In the genomic region with DNA sequence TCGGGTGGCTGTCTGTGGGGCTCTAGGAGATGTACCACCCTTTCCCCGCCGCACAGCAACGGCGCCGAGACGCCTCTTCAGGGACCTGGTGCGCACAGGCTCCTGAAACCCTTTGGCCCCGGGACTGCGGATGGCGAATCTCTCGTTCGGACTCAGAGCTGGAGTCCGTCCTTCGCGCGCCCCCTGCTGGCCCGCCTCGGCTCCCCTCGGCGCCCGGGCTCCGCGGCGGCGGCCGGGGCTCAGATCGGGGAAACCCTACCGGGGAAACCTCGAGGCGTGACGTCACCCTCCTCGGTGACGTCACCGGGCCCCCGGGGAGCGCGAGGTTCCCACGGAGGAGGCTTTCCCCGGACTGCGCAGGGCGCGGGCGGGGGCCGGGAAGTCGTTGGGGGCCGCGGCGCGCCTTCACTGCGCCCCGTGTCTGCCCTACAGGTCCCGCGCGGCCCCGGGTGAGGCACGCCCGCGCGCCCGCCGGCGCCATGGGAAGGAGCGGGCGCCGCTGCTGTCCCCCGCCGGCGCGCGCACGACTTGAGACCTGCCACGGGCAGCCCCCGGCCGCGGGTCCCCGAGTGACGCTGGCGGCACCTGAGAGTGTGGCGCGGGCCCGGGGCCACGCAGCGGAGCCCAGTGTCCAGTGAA, we compare ENCODE assay signal across 8 cellular contexts. TPM values are rescaled to one million over a fixed set of nuclear protein-coding genes. Genes with fewer than 3 reads are reported as not detected.
A peak's percentile ranks its signal among the peaks of the same experiment; 100 is the strongest.
DNase-seq lines count a peak whose midpoint lies in the region; ATAC-seq and TF ChIP-seq lines count a peak whose summit lies in the region.

No MANE protein-coding gene starts in this region.

- ATAC-seq in GM18870 (IDR thresholded peaks at IDR 0.05; ENCODE audit: unreplicated experiment) (peak; percentile 18), HG03108 (IDR thresholded peaks at IDR 0.05; ENCODE audit: unreplicated experiment) (peak; percentile 46)

- DNase-seq in AG09309 (ENCODE audit: low read depth) (no peak), NCI-H2227 treated with DMSO at 0.1 percent for 48 hours (lab: John Stamatoyannopoulos, UW) (peak; percentile 68), cerebellum (ENCODE audit: low spot score) (peak; percentile 90), kidney glomerular epithelial cell (lab: John Stamatoyannopoulos, UW) (peak; percentile 68)
- peak; percentile 92 for DNase-seq in activated CD4-positive, alpha-beta T cell treated with anti-CD3 and anti-CD28 coated beads for 24 hours (ENCODE audit: low read depth in 2 of 2)
- DNase-seq in stimulated activated CD4-positive, alpha-beta T cell treated with anti-CD3 and anti-CD28 coated beads, Interleukin-15, amount 100 ng/mL, for 48 hours (ENCODE audit: low read depth in 2 of 2) = peak; percentile 79 to 88

- peak; percentile 64 for TF ChIP-seq CTCF in AG09309 (IDR thresholded peaks at IDR 0.05; ENCODE audit: control insufficient read depth, insufficient read depth, low read depth, low read length, missing control alignments)

- H3K4me3 ChIP-seq in AG09309 (ENCODE audit: control insufficient read depth, low read depth, low read length) = peak overlapping the region; percentile 36

RNA-seq across cellular contexts. Expression of a gene that starts 7.9 kb away (rescaled TPM):
- 5.9 TPM for total RNA-seq in cerebellum

RNA-seq across cellular contexts. Expression of a gene that starts 18.9 kb away (rescaled TPM):
- total RNA-seq in cerebellum = 139 TPM

RNA-seq across cellular contexts. Expression of a gene that starts 28.0 kb away (rescaled TPM):
- total RNA-seq in cerebellum = 16.2 TPM

RNA-seq across cellular contexts. Expression of a gene that starts 42.9 kb away (rescaled TPM):
- total RNA-seq in cerebellum = 10.4 TPM

RNA-seq across cellular contexts. Expression of a gene that starts 45.2 kb away (rescaled TPM):
- 3.3 TPM for total RNA-seq in cerebellum
